24 cellular contexts compared by ENCODE assay signal in genomic region chr17:61129232-61129631, GRCh38.
A peak's percentile ranks its signal among the peaks of the same experiment; 100 is the strongest.
DNase-seq lines count a peak whose midpoint lies in the region; ATAC-seq, FAIRE-seq and TF ChIP-seq lines count a peak whose summit lies in the region.
"Had no signal": no experiment of that assay in that cellular context is flagged by ENCODE, and none has a peak within 500 bp of the region (broad histone marks: within the 10 kb centered on the region; RNA-seq: fewer than 3 reads in every experiment).

No MANE protein-coding gene starts in this region.

- CTCF ChIA-PET in A549 (lab: Yijun Ruan, JAX), result interaction anchor here (1.2 kb wide), 1 partner anchor 408 kb away, joined by 3 read pairs; no protein-coding TSS in a partner anchor

- H3K27me3 ChIP-seq in ascending aorta (no peaks in the 10 kb centered on the region), lower lobe of right lung (ENCODE audit: low read depth) (no peaks in the 10 kb centered on the region), spleen (replicated peaks in 1 of 7) (peaks cover 0 to 5% (median 0%) of the 10 kb centered on the region in 7 donors)
- H3K27me3 ChIP-seq: gastroesophageal sphincter had no signal

- H3K27ac ChIP-seq in A549, result no peak overlapping the region
- peak overlapping the region; percentile 44 to 71 for H3K27ac ChIP-seq in ascending aorta
- H3K27ac ChIP-seq in lower lobe of right lung, result peak overlapping the region; percentile 63
- H3K27ac ChIP-seq in spleen, result peak overlapping the region in 5 of 8 donors; percentile 5 to 49 (median 47)
- H3K27ac ChIP-seq: epithelial cell of prostate had no signal

- DNase-seq in A549 (ENCODE audit: low read depth in 1 of 2, low spot score in 1 of 2), result no peak
- DNase-seq in ascending aorta (ENCODE audit: low spot score in 2 of 2), result no peak
- no peak for DNase-seq in lower lobe of right lung
- DNase-seq in spleen, result no peak
- DNase-seq in A172 (ENCODE audit: low spot score), result no peak
- no peak for DNase-seq in KG1 (lab: John Stamatoyannopoulos, UW)
- DNase-seq in cerebellar cortex (ENCODE audit: low spot score), result no peak
- DNase-seq: activated CD4-positive, alpha-beta T cell treated with anti-CD3 and anti-CD28 coated beads for 48 hours; activated CD8-positive, alpha-beta memory T cell treated with anti-CD3 and anti-CD28 coated beads, Interleukin-2, amount 10 ng/mL, durations not matched to agents 7 days and 5 days; activated naive CD4-positive, alpha-beta T cell treated with anti-CD3 and anti-CD28 coated beads, Interleukin-2, amount 10 ng/mL, durations not matched to agents 7 days and 5 days; anterior cingulate cortex; cerebellar nuclear complex; GOT3; midbrain; NCI-H1436 treated with DMSO at 0.1 percent for 48 hours; nephron progenitor cell; small intestine; stimulated activated CD4-positive, alpha-beta T cell treated with anti-CD3 and anti-CD28 coated beads, Interleukin-4, amount 100 ng/mL, for 1 hour; stimulated activated naive CD4-positive, alpha-beta T cell; T-helper 2 cell had no signal

- H3K4me3 ChIP-seq in A549, result no peak overlapping the region
- H3K4me3 ChIP-seq in ascending aorta, result no peak overlapping the region
- no peak overlapping the region for H3K4me3 ChIP-seq in lower lobe of right lung
- no peak overlapping the region for H3K4me3 ChIP-seq in spleen
- H3K4me3 ChIP-seq: gastroesophageal sphincter had no signal

- FAIRE-seq in A549 (lab: Jason Lieb, UNC), result peak; percentile 63
- FAIRE-seq: D721Med, small intestine had no signal

- ATAC-seq in A549 (no peak), lower lobe of right lung (no peak), GM19395 (IDR thresholded peaks at IDR 0.05; ENCODE audit: unreplicated experiment) (no peak)
- ATAC-seq: activated CD8-positive, alpha-beta memory T cell treated with anti-CD3 and anti-CD28 coated beads, Interleukin-2, amount 10 ng/mL, durations not matched to agents 7 days and 5 days; gastroesophageal sphincter had no signal

- H3K4me1 ChIP-seq in A549 (no peaks in the 10 kb centered on the region), ascending aorta (peaks cover 0 to 11% of the 10 kb centered on the region in 2 donors), lower lobe of right lung (peaks cover 19% of the 10 kb centered on the region), spleen (peaks cover 7 to 42% (median 25%) of the 10 kb centered on the region in 6 donors)

- no peak for TF ChIP-seq RAD21 in A549 (conservative IDR thresholded peaks at IDR 0.05 in 1 of 2, IDR thresholded peaks at IDR 0.05 in 1 of 2)

- TF ChIP-seq POLR2A in A549 (IDR thresholded peaks at IDR 0.05; ENCODE audit: low read length) (no peak), spleen (IDR thresholded peaks at IDR 0.05) (no peak)

- TF ChIP-seq CTCF in A549 (IDR thresholded peaks at IDR 0.05) (no peak), ascending aorta (IDR thresholded peaks at IDR 0.05) (no peak), lower lobe of right lung (IDR thresholded peaks at IDR 0.05) (no peak), spleen (IDR thresholded peaks at IDR 0.05 in 8 of 11, conservative IDR thresholded peaks at IDR 0.05 in 3 of 11) (no peak)

- H3K4me2 ChIP-seq in A549, result no peak overlapping the region

- POLR2A ChIA-PET in A549 (lab: Yijun Ruan, JAX), result no interaction called here

- H3K36me3 ChIP-seq in ascending aorta, result no peaks in the 10 kb centered on the region
- no peaks in the 10 kb centered on the region for H3K36me3 ChIP-seq in lower lobe of right lung
- no peaks in the 10 kb centered on the region for H3K36me3 ChIP-seq in spleen
- H3K36me3 ChIP-seq: gastroesophageal sphincter had no signal

- 66% methylated on average over 4 of the region's 4 CpGs for WGBS in A549 (ENCODE audit: missing lambda C conversion rate)
- WGBS in spleen, 5 donors, result 69 to 78% (median 77%) methylated on average over 4 of the region's 4 CpGs

- no peak for TF ChIP-seq EP300 in A549 (IDR thresholded peaks at IDR 0.05)

- intact Hi-C loops in ascending aorta (cut with DNase I) (loop anchor here (5.0 kb wide), 1 partner anchor 263 kb away; no protein-coding TSS in a partner anchor), lower lobe of right lung (cut with DNase I) (no loop called here), spleen (cut with DNase I; ENCODE audit: low total_unique reads) (no loop called here)

- H3K9me3 ChIP-seq in A549, result no peaks in the 10 kb centered on the region
- no peaks in the 10 kb centered on the region for H3K9me3 ChIP-seq in ascending aorta
- no peaks in the 10 kb centered on the region for H3K9me3 ChIP-seq in lower lobe of right lung
- H3K9me3 ChIP-seq in spleen, result no peaks in the 10 kb centered on the region
- H3K9me3 ChIP-seq: gastroesophageal sphincter had no signal

TF ChIP-seq in A549, 52 proteins besides CTCF, POLR2A, EP300 and RAD21:
- TF ChIP-seq HDAC2 (IDR thresholded peaks at IDR 0.05), result no peak
- TF ChIP-seq ZFP36 (IDR thresholded peaks at IDR 0.05; ENCODE audit: borderline replicate concordance, partially characterized antibody), result no peak
- TF ChIP-seq, protein P1, sequence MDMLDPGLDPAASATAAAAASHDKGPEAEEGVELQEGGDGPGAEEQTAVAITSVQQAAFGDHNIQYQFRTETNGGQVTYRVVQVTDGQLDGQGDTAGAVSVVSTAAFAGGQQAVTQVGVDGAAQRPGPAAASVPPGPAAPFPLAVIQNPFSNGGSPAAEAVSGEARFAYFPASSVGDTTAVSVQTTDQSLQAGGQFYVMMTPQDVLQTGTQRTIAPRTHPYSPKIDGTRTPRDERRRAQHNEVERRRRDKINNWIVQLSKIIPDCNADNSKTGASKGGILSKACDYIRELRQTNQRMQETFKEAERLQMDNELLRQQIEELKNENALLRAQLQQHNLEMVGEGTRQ (IDR thresholded peaks at IDR 0.05), result no peak
- no peak for TF ChIP-seq HOXB5 (CRISPR knock-in tag; IDR thresholded peaks at IDR 0.05)
- TF ChIP-seq PHF8 (IDR thresholded peaks at IDR 0.05; ENCODE audit: borderline replicate concordance, low read depth), result no peak

Comparison
In these comparisons a context has a peak if more than half of its experiments do, and no peak if none do; other contexts are left out.
1. H3K27ac ChIP-seq: peak in ascending aorta (2 of 2), lower lobe of right lung (single experiment) and spleen (5 of 8); none in A549 (0 of 2).